Comparison of ENCODE assay signal across 2 cellular contexts in genomic region chr12:110498984-110499706, GRCh38.
TF ChIP-seq lines count a peak whose summit lies in the region.

No MANE protein-coding gene starts in this region.

TF ChIP-seq in GM12878, 131 proteins besides CTCF, POLR2A, EP300 and RAD21:
- TF ChIP-seq ZNF384 (IDR thresholded peaks at IDR 0.05; ENCODE audit: borderline replicate concordance, low read depth, low read length) (0 out of 2 replicates have a peak, but pooled peaks have one; percentile 19), HDAC6 (IDR thresholded peaks at IDR 0.05; ENCODE audit: unreplicated experiment) (no peak)

TF ChIP-seq in neural cell, 6 proteins besides CTCF, POLR2A, EP300 and RAD21:
- TF ChIP-seq MXI1 (conservative IDR thresholded peaks at IDR 0.05; ENCODE audit: poor library complexity, severe bottlenecking) (no peak), TAF1 (IDR thresholded peaks at IDR 0.05; ENCODE audit: low read depth) (no peak), REST (IDR thresholded peaks at IDR 0.05; ENCODE audit: borderline replicate concordance) (no peak), SMC3 (conservative IDR thresholded peaks at IDR 0.05; ENCODE audit: poor library complexity) (no peak), EZH2 (IDR thresholded peaks at IDR 0.05; ENCODE audit: borderline replicate concordance, insufficient read depth, low read length, poor library complexity, severe bottlenecking) (no peak), POLR2AphosphoS5 (IDR thresholded peaks at IDR 0.05) (no peak)
